8 cellular contexts compared by ENCODE assay signal in genomic region chr1:160342953-160343869, GRCh38. TPM values are rescaled to one million over a fixed set of nuclear protein-coding genes. Genes with fewer than 3 reads are reported as not detected.
DNase-seq lines count a peak whose midpoint lies in the region; ATAC-seq, FAIRE-seq and TF ChIP-seq lines count a peak whose summit lies in the region.

COPA (minus strand) TSS chr1:160343250; CDS start chr1:160343170, 80 bp downstream.
NCSTN (plus strand) TSS chr1:160343383; CDS start chr1:160343397, 14 bp downstream.

- intact Hi-C loops in mucosa of descending colon (cut with DNase I, micrococcal nuclease): no loop called here

- H3K27me3 Mint-ChIP-seq in IgD-negative memory B cell: no peaks in the 10 kb centered on the region

- H3K9me3 Mint-ChIP-seq in IgD-negative memory B cell: no peaks in the 10 kb centered on the region

- peak; percentile 93 for ATAC-seq in GM21528 (IDR thresholded peaks at IDR 0.05; ENCODE audit: low FRiP score, unreplicated experiment)
- ATAC-seq in mucosa of descending colon: peak; percentile 99

- peaks cover 6% of the 10 kb centered on the region for H3K36me3 Mint-ChIP-seq in IgD-negative memory B cell

- TF ChIP-seq CTCF in D721Med (IDR thresholded peaks at IDR 0.05; ENCODE audit: insufficient read depth, missing control alignments): no peak
- TF ChIP-seq CTCF in epithelial cell of esophagus (IDR thresholded peaks at IDR 0.05; ENCODE audit: insufficient read depth, low read depth, low read length, missing control alignments): peak; percentile 7
- no peak for TF ChIP-seq CTCF in mucosa of descending colon (IDR thresholded peaks at IDR 0.05)

- H3K4me1 ChIP-seq in mucosa of descending colon (ENCODE audit: low read depth): peaks cover 7% of the 10 kb centered on the region

- H3K9me3 ChIP-seq in mucosa of descending colon: no peaks in the 10 kb centered on the region

- DNase-seq in D721Med (ENCODE audit: insufficient read length, low spot score) (peak; percentile 80), OCI-M2 (lab: John Stamatoyannopoulos, UW; ENCODE audit: unreplicated experiment) (peak; percentile 72), activated T-cell treated with anti-CD3 and anti-CD28 coated beads for 4 hours (peak; percentile 80), epithelial cell of esophagus (ENCODE audit: low read depth) (peak; percentile 96), mucosa of descending colon (peak; percentile 93 to 97 (median 95))
- peak; percentile 79 for DNase-seq in stimulated activated CD8-positive, alpha-beta memory T cell treated with anti-CD3 and anti-CD28 coated beads, Interleukin-4, amount 100 ng/mL, for 24 hours (ENCODE audit: low read depth)

- peaks cover 37 to 57% (median 52%) of the 10 kb centered on the region in 3 donors for H3K4me1 Mint-ChIP-seq in IgD-negative memory B cell

- peak within 1 kb of the TSS; percentile 99 to 100 (median 100) for H3K4me3 Mint-ChIP-seq in IgD-negative memory B cell

- H3K4me3 ChIP-seq in epithelial cell of esophagus (ENCODE audit: low read length): peak within 1 kb of the TSS; percentile 98
- peak within 1 kb of the TSS; percentile 85 for H3K4me3 ChIP-seq in mucosa of descending colon

- peak within 1 kb of the TSS; percentile 99 to 100 (median 100) for H3K27ac Mint-ChIP-seq in IgD-negative memory B cell

- H3K36me3 ChIP-seq in mucosa of descending colon (ENCODE audit: low read depth): peaks cover 7% of the 10 kb centered on the region

- peak; percentile 21 for FAIRE-seq in D721Med (lab: Jason Lieb, UNC)

RNA-seq across cellular contexts. Expression of gene COPA, which starts in this region (rescaled TPM):
- 90.2 TPM for polyA plus RNA-seq in IgD-negative memory B cell
- 100 to 1,000 TPM; 141 to 165 (median 151) TPM for total RNA-seq in mucosa of descending colon

RNA-seq across cellular contexts. Expression of gene NCSTN, which starts in this region (rescaled TPM):
- 66.0 TPM for polyA plus RNA-seq in IgD-negative memory B cell
- 100 to 1,000 TPM in 1 of 3 donors, 10 to 100 TPM in 2; 70.4 to 104 (median 95.8) TPM for total RNA-seq in mucosa of descending colon

Comparison
In these comparisons a context has a peak if more than half of its experiments do, and no peak if none do; other contexts are left out.
1. Peak in every context shown above with its lines: DNase-seq, ATAC-seq and H3K4me3 ChIP-seq.